1 cellular context compared by ENCODE assay signal in genomic region chr14:89351958-89352404, GRCh38.
TF ChIP-seq lines count a peak whose summit lies in the region.

No MANE protein-coding gene starts in this region.

TF ChIP-seq in HepG2, 621 proteins besides CTCF, POLR2A, EP300 and RAD21 (continued from another document and continues in another):
- TF ChIP-seq KDM1A (CRISPR knock-in tag; IDR thresholded peaks at IDR 0.05) (peak; percentile 8; the same call in 1 of the 2 replicates), ZNF629 (CRISPR knock-in tag; conservative IDR thresholded peaks at IDR 0.05) (no peak), FOXP1 (IDR thresholded peaks at IDR 0.05) (no peak), FOXP1 (CRISPR knock-in tag; IDR thresholded peaks at IDR 0.05) (no peak), ZNF616 (CRISPR knock-in tag; IDR thresholded peaks at IDR 0.05; ENCODE audit: low read depth) (no peak), ZFX (CRISPR knock-in tag; IDR thresholded peaks at IDR 0.05; ENCODE audit: low read depth) (peak; percentile 20; the same call in 1 of the 2 replicates), HNF4A (CRISPR knock-in tag; IDR thresholded peaks at IDR 0.05) (peak; percentile 55), TP53 (CRISPR knock-in tag; conservative IDR thresholded peaks at IDR 0.05) (no peak), JUND (CRISPR knock-in tag; IDR thresholded peaks at IDR 0.05) (no peak), MAF1 (CRISPR knock-in tag; IDR thresholded peaks at IDR 0.05; ENCODE audit: borderline replicate concordance) (no peak), ONECUT2 (CRISPR knock-in tag; IDR thresholded peaks at IDR 0.05) (0 out of 2 replicates have a peak, but pooled peaks have one; percentile 31), ZNF749 (CRISPR knock-in tag; IDR thresholded peaks at IDR 0.05; ENCODE audit: borderline replicate concordance) (no peak), CEBPB (IDR thresholded peaks at IDR 0.05; ENCODE audit: borderline replicate concordance, low read depth, low read length) (no peak), FOXO1 (CRISPR knock-in tag; IDR thresholded peaks at IDR 0.05) (peak; percentile 81), ZBTB21 (CRISPR knock-in tag; IDR thresholded peaks at IDR 0.05) (no peak), ZBTB1 (CRISPR knock-in tag; IDR thresholded peaks at IDR 0.05; ENCODE audit: borderline replicate concordance) (no peak), HOXA5 (CRISPR knock-in tag; IDR thresholded peaks at IDR 0.05) (0 out of 2 replicates have a peak, but pooled peaks have one; percentile 12), ZNF354B (CRISPR knock-in tag; IDR thresholded peaks at IDR 0.05) (no peak), NCOR1 (IDR thresholded peaks at IDR 0.05; ENCODE audit: borderline replicate concordance, low read length) (peak; percentile 13; the same call in 1 of the 2 replicates), IKZF5 (CRISPR knock-in tag; IDR thresholded peaks at IDR 0.05) (peak; percentile 24; the same call in 1 of the 2 replicates), MTF1 (CRISPR knock-in tag; IDR thresholded peaks at IDR 0.05) (no peak), ZBTB7B (CRISPR knock-in tag; IDR thresholded peaks at IDR 0.05) (peak; percentile 72), SETDB1 (CRISPR knock-in tag; IDR thresholded peaks at IDR 0.05; ENCODE audit: borderline replicate concordance) (no peak), CREB1 (IDR thresholded peaks at IDR 0.05) (no peak), CREB1 (CRISPR knock-in tag; IDR thresholded peaks at IDR 0.05) (no peak), HOXD1 (CRISPR knock-in tag; IDR thresholded peaks at IDR 0.05) (no peak), BHLHE40 (IDR thresholded peaks at IDR 0.05; ENCODE audit: low read length) (peak; percentile 79), ARNTL (CRISPR knock-in tag; IDR thresholded peaks at IDR 0.05) (peak; percentile 89), ZFY (CRISPR knock-in tag; IDR thresholded peaks at IDR 0.05) (no peak), CEBPG (CRISPR knock-in tag; IDR thresholded peaks at IDR 0.05) (peak; percentile 32; the same call in 1 of the 2 replicates), BCL6 (CRISPR knock-in tag; IDR thresholded peaks at IDR 0.05) (peak; percentile 51; the same call in 1 of the 2 replicates), ZNF547 (CRISPR knock-in tag; IDR thresholded peaks at IDR 0.05) (no peak), ISX (CRISPR knock-in tag; conservative IDR thresholded peaks at IDR 0.05) (no peak), SCMH1 (CRISPR knock-in tag; IDR thresholded peaks at IDR 0.05; ENCODE audit: borderline replicate concordance) (no peak), TGIF2 (CRISPR knock-in tag; IDR thresholded peaks at IDR 0.05) (no peak), ZNF251 (CRISPR knock-in tag; IDR thresholded peaks at IDR 0.05) (no peak), ZNF557 (CRISPR knock-in tag; IDR thresholded peaks at IDR 0.05) (no peak), ZNF781 (CRISPR knock-in tag; IDR thresholded peaks at IDR 0.05; ENCODE audit: borderline replicate concordance, not compliant biosample characterization) (no peak), ZNF589 (CRISPR knock-in tag; conservative IDR thresholded peaks at IDR 0.05) (no peak), SIX4 (CRISPR knock-in tag; IDR thresholded peaks at IDR 0.05) (peak; percentile 71), ZNF260 (CRISPR knock-in tag; IDR thresholded peaks at IDR 0.05; ENCODE audit: borderline replicate concordance, low read depth) (no peak), ZNF776 (CRISPR knock-in tag; IDR thresholded peaks at IDR 0.05) (no peak), DMAP1 (CRISPR knock-in tag; IDR thresholded peaks at IDR 0.05) (peak; percentile 4; the same call in 1 of the 2 replicates), BRF2 (CRISPR knock-in tag; IDR thresholded peaks at IDR 0.05) (no peak), MAZ (IDR thresholded peaks at IDR 0.05; ENCODE audit: borderline replicate concordance, low read depth, low read length) (no peak), MAZ (CRISPR knock-in tag; IDR thresholded peaks at IDR 0.05; ENCODE audit: low read depth) (no peak), ZNF124 (CRISPR knock-in tag; IDR thresholded peaks at IDR 0.05) (no peak), FOXA3 (CRISPR knock-in tag; IDR thresholded peaks at IDR 0.05) (peak; percentile 66), GABPA (IDR thresholded peaks at IDR 0.05; ENCODE audit: low read depth, low read length) (no peak), GABPA (CRISPR knock-in tag; IDR thresholded peaks at IDR 0.05; ENCODE audit: low read depth) (no peak), ZNF335 (CRISPR knock-in tag; IDR thresholded peaks at IDR 0.05) (no peak), CHCHD3 (CRISPR knock-in tag; IDR thresholded peaks at IDR 0.05) (no peak), STAT6 (CRISPR knock-in tag; IDR thresholded peaks at IDR 0.05; ENCODE audit: borderline replicate concordance) (peak; percentile 73; the same call in 1 of the 2 replicates), HDAC6 (IDR thresholded peaks at IDR 0.05; ENCODE audit: low read depth, low read length) (no peak), ZNF143 (CRISPR knock-in tag; IDR thresholded peaks at IDR 0.05) (no peak), SAP130 (CRISPR knock-in tag; IDR thresholded peaks at IDR 0.05; ENCODE audit: low read depth) (peak; percentile 53; the same call in 1 of the 2 replicates), ELF3 (CRISPR knock-in tag; IDR thresholded peaks at IDR 0.05) (peak; percentile 61), THAP9 (CRISPR knock-in tag; IDR thresholded peaks at IDR 0.05; ENCODE audit: borderline replicate concordance) (no peak), ZNF7 (CRISPR knock-in tag; IDR thresholded peaks at IDR 0.05) (no peak)
- TF ChIP-seq, protein P1, sequence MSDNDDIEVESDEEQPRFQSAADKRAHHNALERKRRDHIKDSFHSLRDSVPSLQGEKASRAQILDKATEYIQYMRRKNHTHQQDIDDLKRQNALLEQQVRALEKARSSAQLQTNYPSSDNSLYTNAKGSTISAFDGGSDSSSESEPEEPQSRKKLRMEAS (IDR thresholded peaks at IDR 0.05): peak; percentile 52; the same call in 1 of the 2 replicates
- TF ChIP-seq, protein P2, sequence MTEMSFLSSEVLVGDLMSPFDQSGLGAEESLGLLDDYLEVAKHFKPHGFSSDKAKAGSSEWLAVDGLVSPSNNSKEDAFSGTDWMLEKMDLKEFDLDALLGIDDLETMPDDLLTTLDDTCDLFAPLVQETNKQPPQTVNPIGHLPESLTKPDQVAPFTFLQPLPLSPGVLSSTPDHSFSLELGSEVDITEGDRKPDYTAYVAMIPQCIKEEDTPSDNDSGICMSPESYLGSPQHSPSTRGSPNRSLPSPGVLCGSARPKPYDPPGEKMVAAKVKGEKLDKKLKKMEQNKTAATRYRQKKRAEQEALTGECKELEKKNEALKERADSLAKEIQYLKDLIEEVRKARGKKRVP (CRISPR knock-in tag; IDR thresholded peaks at IDR 0.05): peak in 1 of 2 experiments; percentile 68; a peak in 2 of 4 replicates
- TF ChIP-seq, protein P3, sequence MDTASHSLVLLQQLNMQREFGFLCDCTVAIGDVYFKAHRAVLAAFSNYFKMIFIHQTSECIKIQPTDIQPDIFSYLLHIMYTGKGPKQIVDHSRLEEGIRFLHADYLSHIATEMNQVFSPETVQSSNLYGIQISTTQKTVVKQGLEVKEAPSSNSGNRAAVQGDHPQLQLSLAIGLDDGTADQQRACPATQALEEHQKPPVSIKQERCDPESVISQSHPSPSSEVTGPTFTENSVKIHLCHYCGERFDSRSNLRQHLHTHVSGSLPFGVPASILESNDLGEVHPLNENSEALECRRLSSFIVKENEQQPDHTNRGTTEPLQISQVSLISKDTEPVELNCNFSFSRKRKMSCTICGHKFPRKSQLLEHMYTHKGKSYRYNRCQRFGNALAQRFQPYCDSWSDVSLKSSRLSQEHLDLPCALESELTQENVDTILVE (CRISPR knock-in tag; IDR thresholded peaks at IDR 0.05): no peak
- TF ChIP-seq, protein P4, sequence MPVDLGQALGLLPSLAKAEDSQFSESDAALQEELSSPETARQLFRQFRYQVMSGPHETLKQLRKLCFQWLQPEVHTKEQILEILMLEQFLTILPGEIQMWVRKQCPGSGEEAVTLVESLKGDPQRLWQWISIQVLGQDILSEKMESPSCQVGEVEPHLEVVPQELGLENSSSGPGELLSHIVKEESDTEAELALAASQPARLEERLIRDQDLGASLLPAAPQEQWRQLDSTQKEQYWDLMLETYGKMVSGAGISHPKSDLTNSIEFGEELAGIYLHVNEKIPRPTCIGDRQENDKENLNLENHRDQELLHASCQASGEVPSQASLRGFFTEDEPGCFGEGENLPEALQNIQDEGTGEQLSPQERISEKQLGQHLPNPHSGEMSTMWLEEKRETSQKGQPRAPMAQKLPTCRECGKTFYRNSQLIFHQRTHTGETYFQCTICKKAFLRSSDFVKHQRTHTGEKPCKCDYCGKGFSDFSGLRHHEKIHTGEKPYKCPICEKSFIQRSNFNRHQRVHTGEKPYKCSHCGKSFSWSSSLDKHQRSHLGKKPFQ (CRISPR knock-in tag; IDR thresholded peaks at IDR 0.05; ENCODE audit: insufficient replicate concordance): no peak
- TF ChIP-seq, protein P5, sequence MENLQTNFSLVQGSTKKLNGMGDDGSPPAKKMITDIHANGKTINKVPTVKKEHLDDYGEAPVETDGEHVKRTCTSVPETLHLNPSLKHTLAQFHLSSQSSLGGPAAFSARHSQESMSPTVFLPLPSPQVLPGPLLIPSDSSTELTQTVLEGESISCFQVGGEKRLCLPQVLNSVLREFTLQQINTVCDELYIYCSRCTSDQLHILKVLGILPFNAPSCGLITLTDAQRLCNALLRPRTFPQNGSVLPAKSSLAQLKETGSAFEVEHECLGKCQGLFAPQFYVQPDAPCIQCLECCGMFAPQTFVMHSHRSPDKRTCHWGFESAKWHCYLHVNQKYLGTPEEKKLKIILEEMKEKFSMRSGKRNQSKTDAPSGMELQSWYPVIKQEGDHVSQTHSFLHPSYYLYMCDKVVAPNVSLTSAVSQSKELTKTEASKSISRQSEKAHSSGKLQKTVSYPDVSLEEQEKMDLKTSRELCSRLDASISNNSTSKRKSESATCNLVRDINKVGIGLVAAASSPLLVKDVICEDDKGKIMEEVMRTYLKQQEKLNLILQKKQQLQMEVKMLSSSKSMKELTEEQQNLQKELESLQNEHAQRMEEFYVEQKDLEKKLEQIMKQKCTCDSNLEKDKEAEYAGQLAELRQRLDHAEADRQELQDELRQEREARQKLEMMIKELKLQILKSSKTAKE (CRISPR knock-in tag; IDR thresholded peaks at IDR 0.05; ENCODE audit: borderline replicate concordance): peak; percentile 81; the same call in 1 of the 2 replicates
